In the genomic region with DNA sequence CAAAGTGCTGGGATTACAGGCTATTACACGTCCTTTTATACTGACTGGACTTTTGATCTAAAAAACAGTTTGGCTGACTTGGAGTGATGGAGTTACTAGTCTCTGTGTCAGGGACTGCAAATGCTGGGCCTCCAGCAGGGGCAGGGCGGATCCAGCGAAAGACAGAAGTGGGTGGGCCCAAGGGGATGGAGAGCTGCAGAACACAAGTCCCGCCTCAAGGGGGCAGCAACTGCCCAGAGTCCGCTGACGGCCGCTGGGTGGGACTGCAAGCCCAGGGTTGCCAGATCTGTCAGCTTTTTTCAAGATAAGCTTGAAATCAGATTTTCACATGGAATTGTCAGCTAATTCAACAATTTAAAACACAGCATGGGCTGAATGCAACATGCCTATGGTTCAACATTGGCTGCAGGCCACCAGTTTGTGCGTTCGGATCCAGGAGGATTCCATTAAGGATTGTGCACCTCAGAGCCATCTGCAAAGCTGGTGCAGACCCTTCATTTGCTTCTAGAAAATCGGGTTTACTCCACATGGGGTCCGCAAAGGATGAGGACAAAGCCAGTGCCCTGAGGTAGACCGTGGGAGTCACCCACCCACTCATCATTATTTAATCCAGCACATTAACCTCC, we compare ENCODE assay signal across 1 cellular context.
TF ChIP-seq lines count a peak whose summit lies in the region.

No MANE protein-coding gene starts in this region.

TF ChIP-seq in HEK293, 187 proteins besides CTCF, POLR2A, EP300 and RAD21 (continued from another document):
- TF ChIP-seq, protein P1, sequence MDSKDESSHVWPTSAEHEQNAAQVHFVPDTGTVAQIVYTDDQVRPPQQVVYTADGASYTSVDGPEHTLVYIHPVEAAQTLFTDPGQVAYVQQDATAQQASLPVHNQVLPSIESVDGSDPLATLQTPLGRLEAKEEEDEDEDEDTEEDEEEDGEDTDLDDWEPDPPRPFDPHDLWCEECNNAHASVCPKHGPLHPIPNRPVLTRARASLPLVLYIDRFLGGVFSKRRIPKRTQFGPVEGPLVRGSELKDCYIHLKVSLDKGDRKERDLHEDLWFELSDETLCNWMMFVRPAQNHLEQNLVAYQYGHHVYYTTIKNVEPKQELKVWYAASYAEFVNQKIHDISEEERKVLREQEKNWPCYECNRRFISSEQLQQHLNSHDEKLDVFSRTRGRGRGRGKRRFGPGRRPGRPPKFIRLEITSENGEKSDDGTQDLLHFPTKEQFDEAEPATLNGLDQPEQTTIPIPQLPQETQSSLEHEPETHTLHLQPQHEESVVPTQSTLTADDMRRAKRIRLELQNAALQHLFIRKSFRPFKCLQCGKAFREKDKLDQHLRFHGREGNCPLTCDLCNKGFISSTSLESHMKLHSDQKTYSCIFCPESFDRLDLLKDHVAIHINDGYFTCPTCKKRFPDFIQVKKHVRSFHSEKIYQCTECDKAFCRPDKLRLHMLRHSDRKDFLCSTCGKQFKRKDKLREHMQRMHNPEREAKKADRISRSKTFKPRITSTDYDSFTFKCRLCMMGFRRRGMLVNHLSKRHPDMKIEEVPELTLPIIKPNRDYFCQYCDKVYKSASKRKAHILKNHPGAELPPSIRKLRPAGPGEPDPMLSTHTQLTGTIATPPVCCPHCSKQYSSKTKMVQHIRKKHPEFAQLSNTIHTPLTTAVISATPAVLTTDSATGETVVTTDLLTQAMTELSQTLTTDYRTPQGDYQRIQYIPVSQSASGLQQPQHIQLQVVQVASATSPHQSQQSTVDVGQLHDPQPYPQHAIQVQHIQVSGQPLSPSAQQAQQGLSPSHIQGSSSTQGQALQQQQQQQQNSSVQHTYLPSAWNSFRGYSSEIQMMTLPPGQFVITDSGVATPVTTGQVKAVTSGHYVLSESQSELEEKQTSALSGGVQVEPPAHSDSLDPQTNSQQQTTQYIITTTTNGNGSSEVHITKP (tag by site-specific recombination; IDR thresholded peaks at IDR 0.05): peak; percentile 66
- no peak for TF ChIP-seq ZNF302 (tag by site-specific recombination; IDR thresholded peaks at IDR 0.05; ENCODE audit: low read depth)
- peak; percentile 52; the same call in 1 of the 2 replicates for TF ChIP-seq KLF8 (tag by site-specific recombination; IDR thresholded peaks at IDR 0.05)
- TF ChIP-seq ZNF654 (tag by site-specific recombination; IDR thresholded peaks at IDR 0.05; ENCODE audit: low read depth): peak; percentile 74
- TF ChIP-seq ZNF645 (tag by site-specific recombination; IDR thresholded peaks at IDR 0.05): no peak
- TF ChIP-seq ZNF768 (tag by site-specific recombination; IDR thresholded peaks at IDR 0.05): peak; percentile 72; the same call in 1 of the 2 replicates
